In the genomic region with DNA sequence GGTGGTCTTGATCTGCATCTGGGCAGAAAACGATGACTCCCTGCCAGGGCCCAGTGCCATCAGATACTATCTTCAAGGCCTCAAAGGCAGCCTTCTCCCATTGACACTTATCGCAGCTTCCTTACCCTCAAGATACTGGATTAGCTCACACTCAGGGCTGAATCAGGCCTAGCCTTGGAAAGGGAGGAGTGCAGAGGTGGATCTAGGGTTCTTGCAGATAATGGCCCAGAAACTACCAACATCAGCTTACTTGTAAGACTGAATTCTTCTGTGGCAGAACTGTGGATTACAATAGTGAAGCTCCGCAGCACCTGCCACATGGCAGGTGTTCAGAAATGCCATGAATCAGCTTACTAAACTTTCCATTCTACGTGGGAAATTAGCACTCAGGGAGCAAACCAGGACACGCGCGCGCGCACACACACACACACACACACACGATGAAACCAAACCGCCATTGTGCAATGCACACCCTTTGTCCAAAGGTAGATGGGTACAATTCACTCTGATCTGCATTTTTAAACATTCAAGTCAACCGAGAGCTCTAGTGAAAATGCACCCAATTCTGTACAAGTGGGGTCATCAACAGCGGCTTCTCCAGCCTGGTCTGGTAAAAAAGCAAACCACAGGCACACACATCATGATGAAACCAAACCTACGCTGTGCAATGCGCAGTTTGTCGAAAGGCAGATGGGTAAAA, we compare ENCODE assay signal across 1 cellular context.
A peak's percentile ranks its signal among the peaks of the same experiment; 100 is the strongest.
TF ChIP-seq lines count a peak whose summit lies in the region.

No MANE protein-coding gene starts in this region.

TF ChIP-seq in HepG2, 621 proteins besides CTCF, POLR2A, EP300 and RAD21 (continued from another document and continues in another):
- TF ChIP-seq, protein P1, sequence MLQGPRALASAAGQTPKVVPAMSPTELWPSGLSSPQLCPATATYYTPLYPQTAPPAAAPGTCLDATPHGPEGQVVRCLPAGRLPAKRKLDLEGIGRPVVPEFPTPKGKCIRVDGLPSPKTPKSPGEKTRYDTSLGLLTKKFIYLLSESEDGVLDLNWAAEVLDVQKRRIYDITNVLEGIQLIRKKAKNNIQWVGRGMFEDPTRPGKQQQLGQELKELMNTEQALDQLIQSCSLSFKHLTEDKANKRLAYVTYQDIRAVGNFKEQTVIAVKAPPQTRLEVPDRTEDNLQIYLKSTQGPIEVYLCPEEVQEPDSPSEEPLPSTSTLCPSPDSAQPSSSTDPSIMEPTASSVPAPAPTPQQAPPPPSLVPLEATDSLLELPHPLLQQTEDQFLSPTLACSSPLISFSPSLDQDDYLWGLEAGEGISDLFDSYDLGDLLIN (CRISPR knock-in tag; IDR thresholded peaks at IDR 0.05; ENCODE audit: borderline replicate concordance) = no peak
- TF ChIP-seq HMG20B (CRISPR knock-in tag; conservative IDR thresholded peaks at IDR 0.05) (no peak), ISX (CRISPR knock-in tag; conservative IDR thresholded peaks at IDR 0.05) (no peak), ZNF563 (CRISPR knock-in tag; IDR thresholded peaks at IDR 0.05) (no peak), KDM2A (CRISPR knock-in tag; IDR thresholded peaks at IDR 0.05; ENCODE audit: borderline replicate concordance, low read depth) (0 out of 2 replicates have a peak, but pooled peaks have one; percentile 30), ZMAT3 (CRISPR knock-in tag; conservative IDR thresholded peaks at IDR 0.05) (no peak), ZNF772 (CRISPR knock-in tag; IDR thresholded peaks at IDR 0.05) (no peak), ZNF343 (CRISPR knock-in tag; IDR thresholded peaks at IDR 0.05) (no peak), ZNF34 (CRISPR knock-in tag; IDR thresholded peaks at IDR 0.05; ENCODE audit: borderline replicate concordance) (no peak), ZNF891 (CRISPR knock-in tag; IDR thresholded peaks at IDR 0.05) (no peak), ZNF616 (CRISPR knock-in tag; IDR thresholded peaks at IDR 0.05; ENCODE audit: low read depth) (no peak), ZNF235 (CRISPR knock-in tag; IDR thresholded peaks at IDR 0.05; ENCODE audit: borderline replicate concordance) (no peak), SP2 (CRISPR knock-in tag; IDR thresholded peaks at IDR 0.05) (peak; percentile 7; the same call in 1 of the 2 replicates), BHLHE40 (IDR thresholded peaks at IDR 0.05; ENCODE audit: low read length) (no peak), ZFP36L2 (CRISPR knock-in tag; IDR thresholded peaks at IDR 0.05) (no peak), KDM3A (CRISPR knock-in tag; IDR thresholded peaks at IDR 0.05; ENCODE audit: low read depth) (no peak), ZNF101 (CRISPR knock-in tag; IDR thresholded peaks at IDR 0.05; ENCODE audit: borderline replicate concordance, low read depth) (no peak), MAFF (IDR thresholded peaks at IDR 0.05; ENCODE audit: low read depth, low read length) (no peak), ZNF773 (CRISPR knock-in tag; IDR thresholded peaks at IDR 0.05; ENCODE audit: borderline replicate concordance) (no peak), ZNF260 (CRISPR knock-in tag; IDR thresholded peaks at IDR 0.05; ENCODE audit: borderline replicate concordance, low read depth) (no peak), ZBTB42 (CRISPR knock-in tag; IDR thresholded peaks at IDR 0.05) (no peak), REL (CRISPR knock-in tag; conservative IDR thresholded peaks at IDR 0.05) (no peak), HOXA7 (CRISPR knock-in tag; IDR thresholded peaks at IDR 0.05) (no peak), MIER3 (CRISPR knock-in tag; IDR thresholded peaks at IDR 0.05; ENCODE audit: borderline replicate concordance) (no peak; the same call in 1 of the 2 replicates), KMT2B (CRISPR knock-in tag; IDR thresholded peaks at IDR 0.05) (0 out of 2 replicates have a peak, but pooled peaks have one; percentile 42), RORA (CRISPR knock-in tag; IDR thresholded peaks at IDR 0.05) (no peak), ZNF12 (CRISPR knock-in tag; IDR thresholded peaks at IDR 0.05) (no peak), KLF15 (CRISPR knock-in tag; IDR thresholded peaks at IDR 0.05; ENCODE audit: borderline replicate concordance) (no peak), ZNF674 (CRISPR knock-in tag; IDR thresholded peaks at IDR 0.05; ENCODE audit: low read depth) (no peak), GPN1 (CRISPR knock-in tag; IDR thresholded peaks at IDR 0.05; ENCODE audit: borderline replicate concordance) (no peak)
- TF ChIP-seq, protein P2, sequence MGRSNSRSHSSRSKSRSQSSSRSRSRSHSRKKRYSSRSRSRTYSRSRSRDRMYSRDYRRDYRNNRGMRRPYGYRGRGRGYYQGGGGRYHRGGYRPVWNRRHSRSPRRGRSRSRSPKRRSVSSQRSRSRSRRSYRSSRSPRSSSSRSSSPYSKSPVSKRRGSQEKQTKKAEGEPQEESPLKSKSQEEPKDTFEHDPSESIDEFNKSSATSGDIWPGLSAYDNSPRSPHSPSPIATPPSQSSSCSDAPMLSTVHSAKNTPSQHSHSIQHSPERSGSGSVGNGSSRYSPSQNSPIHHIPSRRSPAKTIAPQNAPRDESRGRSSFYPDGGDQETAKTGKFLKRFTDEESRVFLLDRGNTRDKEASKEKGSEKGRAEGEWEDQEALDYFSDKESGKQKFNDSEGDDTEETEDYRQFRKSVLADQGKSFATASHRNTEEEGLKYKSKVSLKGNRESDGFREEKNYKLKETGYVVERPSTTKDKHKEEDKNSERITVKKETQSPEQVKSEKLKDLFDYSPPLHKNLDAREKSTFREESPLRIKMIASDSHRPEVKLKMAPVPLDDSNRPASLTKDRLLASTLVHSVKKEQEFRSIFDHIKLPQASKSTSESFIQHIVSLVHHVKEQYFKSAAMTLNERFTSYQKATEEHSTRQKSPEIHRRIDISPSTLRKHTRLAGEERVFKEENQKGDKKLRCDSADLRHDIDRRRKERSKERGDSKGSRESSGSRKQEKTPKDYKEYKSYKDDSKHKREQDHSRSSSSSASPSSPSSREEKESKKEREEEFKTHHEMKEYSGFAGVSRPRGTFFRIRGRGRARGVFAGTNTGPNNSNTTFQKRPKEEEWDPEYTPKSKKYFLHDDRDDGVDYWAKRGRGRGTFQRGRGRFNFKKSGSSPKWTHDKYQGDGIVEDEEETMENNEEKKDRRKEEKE (IDR thresholded peaks at IDR 0.05) = no peak
- TF ChIP-seq, protein P3, sequence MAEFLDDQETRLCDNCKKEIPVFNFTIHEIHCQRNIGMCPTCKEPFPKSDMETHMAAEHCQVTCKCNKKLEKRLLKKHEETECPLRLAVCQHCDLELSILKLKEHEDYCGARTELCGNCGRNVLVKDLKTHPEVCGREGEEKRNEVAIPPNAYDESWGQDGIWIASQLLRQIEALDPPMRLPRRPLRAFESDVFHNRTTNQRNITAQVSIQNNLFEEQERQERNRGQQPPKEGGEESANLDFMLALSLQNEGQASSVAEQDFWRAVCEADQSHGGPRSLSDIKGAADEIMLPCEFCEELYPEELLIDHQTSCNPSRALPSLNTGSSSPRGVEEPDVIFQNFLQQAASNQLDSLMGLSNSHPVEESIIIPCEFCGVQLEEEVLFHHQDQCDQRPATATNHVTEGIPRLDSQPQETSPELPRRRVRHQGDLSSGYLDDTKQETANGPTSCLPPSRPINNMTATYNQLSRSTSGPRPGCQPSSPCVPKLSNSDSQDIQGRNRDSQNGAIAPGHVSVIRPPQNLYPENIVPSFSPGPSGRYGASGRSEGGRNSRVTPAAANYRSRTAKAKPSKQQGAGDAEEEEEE (CRISPR knock-in tag; IDR thresholded peaks at IDR 0.05; ENCODE audit: borderline replicate concordance) = no peak
- TF ChIP-seq, protein P4, sequence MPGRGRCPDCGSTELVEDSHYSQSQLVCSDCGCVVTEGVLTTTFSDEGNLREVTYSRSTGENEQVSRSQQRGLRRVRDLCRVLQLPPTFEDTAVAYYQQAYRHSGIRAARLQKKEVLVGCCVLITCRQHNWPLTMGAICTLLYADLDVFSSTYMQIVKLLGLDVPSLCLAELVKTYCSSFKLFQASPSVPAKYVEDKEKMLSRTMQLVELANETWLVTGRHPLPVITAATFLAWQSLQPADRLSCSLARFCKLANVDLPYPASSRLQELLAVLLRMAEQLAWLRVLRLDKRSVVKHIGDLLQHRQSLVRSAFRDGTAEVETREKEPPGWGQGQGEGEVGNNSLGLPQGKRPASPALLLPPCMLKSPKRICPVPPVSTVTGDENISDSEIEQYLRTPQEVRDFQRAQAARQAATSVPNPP (CRISPR knock-in tag; IDR thresholded peaks at IDR 0.05) = 0 out of 2 replicates have a peak, but pooled peaks have one; percentile 20
- TF ChIP-seq, protein P5, sequence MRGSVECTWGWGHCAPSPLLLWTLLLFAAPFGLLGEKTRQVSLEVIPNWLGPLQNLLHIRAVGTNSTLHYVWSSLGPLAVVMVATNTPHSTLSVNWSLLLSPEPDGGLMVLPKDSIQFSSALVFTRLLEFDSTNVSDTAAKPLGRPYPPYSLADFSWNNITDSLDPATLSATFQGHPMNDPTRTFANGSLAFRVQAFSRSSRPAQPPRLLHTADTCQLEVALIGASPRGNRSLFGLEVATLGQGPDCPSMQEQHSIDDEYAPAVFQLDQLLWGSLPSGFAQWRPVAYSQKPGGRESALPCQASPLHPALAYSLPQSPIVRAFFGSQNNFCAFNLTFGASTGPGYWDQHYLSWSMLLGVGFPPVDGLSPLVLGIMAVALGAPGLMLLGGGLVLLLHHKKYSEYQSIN (CRISPR knock-in tag; IDR thresholded peaks at IDR 0.05; ENCODE audit: borderline replicate concordance) = no peak
- TF ChIP-seq, protein P6, sequence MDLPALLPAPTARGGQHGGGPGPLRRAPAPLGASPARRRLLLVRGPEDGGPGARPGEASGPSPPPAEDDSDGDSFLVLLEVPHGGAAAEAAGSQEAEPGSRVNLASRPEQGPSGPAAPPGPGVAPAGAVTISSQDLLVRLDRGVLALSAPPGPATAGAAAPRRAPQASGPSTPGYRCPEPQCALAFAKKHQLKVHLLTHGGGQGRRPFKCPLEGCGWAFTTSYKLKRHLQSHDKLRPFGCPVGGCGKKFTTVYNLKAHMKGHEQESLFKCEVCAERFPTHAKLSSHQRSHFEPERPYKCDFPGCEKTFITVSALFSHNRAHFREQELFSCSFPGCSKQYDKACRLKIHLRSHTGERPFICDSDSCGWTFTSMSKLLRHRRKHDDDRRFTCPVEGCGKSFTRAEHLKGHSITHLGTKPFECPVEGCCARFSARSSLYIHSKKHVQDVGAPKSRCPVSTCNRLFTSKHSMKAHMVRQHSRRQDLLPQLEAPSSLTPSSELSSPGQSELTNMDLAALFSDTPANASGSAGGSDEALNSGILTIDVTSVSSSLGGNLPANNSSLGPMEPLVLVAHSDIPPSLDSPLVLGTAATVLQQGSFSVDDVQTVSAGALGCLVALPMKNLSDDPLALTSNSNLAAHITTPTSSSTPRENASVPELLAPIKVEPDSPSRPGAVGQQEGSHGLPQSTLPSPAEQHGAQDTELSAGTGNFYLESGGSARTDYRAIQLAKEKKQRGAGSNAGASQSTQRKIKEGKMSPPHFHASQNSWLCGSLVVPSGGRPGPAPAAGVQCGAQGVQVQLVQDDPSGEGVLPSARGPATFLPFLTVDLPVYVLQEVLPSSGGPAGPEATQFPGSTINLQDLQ (CRISPR knock-in tag; IDR thresholded peaks at IDR 0.05) = no peak
- TF ChIP-seq, protein P7, sequence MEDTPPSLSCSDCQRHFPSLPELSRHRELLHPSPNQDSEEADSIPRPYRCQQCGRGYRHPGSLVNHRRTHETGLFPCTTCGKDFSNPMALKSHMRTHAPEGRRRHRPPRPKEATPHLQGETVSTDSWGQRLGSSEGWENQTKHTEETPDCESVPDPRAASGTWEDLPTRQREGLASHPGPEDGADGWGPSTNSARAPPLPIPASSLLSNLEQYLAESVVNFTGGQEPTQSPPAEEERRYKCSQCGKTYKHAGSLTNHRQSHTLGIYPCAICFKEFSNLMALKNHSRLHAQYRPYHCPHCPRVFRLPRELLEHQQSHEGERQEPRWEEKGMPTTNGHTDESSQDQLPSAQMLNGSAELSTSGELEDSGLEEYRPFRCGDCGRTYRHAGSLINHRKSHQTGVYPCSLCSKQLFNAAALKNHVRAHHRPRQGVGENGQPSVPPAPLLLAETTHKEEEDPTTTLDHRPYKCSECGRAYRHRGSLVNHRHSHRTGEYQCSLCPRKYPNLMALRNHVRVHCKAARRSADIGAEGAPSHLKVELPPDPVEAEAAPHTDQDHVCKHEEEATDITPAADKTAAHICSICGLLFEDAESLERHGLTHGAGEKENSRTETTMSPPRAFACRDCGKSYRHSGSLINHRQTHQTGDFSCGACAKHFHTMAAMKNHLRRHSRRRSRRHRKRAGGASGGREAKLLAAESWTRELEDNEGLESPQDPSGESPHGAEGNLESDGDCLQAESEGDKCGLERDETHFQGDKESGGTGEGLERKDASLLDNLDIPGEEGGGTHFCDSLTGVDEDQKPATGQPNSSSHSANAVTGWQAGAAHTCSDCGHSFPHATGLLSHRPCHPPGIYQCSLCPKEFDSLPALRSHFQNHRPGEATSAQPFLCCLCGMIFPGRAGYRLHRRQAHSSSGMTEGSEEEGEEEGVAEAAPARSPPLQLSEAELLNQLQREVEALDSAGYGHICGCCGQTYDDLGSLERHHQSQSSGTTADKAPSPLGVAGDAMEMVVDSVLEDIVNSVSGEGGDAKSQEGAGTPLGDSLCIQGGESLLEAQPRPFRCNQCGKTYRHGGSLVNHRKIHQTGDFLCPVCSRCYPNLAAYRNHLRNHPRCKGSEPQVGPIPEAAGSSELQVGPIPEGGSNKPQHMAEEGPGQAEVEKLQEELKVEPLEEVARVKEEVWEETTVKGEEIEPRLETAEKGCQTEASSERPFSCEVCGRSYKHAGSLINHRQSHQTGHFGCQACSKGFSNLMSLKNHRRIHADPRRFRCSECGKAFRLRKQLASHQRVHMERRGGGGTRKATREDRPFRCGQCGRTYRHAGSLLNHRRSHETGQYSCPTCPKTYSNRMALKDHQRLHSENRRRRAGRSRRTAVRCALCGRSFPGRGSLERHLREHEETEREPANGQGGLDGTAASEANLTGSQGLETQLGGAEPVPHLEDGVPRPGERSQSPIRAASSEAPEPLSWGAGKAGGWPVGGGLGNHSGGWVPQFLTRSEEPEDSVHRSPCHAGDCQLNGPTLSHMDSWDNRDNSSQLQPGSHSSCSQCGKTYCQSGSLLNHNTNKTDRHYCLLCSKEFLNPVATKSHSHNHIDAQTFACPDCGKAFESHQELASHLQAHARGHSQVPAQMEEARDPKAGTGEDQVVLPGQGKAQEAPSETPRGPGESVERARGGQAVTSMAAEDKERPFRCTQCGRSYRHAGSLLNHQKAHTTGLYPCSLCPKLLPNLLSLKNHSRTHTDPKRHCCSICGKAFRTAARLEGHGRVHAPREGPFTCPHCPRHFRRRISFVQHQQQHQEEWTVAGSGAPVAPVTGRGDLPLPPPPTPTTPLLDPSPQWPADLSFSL (CRISPR knock-in tag; IDR thresholded peaks at IDR 0.05) = peak; percentile 72; the same call in 1 of the 2 replicates
